Comparison of ENCODE assay signal across 1 cellular context in genomic region chr17:10013360-10014112, GRCh38.
A peak's percentile ranks its signal among the peaks of the same experiment; 100 is the strongest.
TF ChIP-seq lines count a peak whose summit lies in the region.

No MANE protein-coding gene starts in this region.

TF ChIP-seq in GM12878, 131 proteins besides CTCF, POLR2A, EP300 and RAD21 (continued from another document and continues in another):
- TF ChIP-seq ZNF592 (IDR thresholded peaks at IDR 0.05) (no peak), SREBF2 (IDR thresholded peaks at IDR 0.05; ENCODE audit: low read length) (no peak), ASH2L (IDR thresholded peaks at IDR 0.05; ENCODE audit: borderline replicate concordance, low read depth) (no peak), ZNF384 (IDR thresholded peaks at IDR 0.05; ENCODE audit: borderline replicate concordance, low read depth, low read length) (no peak), ZNF217 (IDR thresholded peaks at IDR 0.05) (no peak), ZNF687 (IDR thresholded peaks at IDR 0.05) (no peak), BMI1 (IDR thresholded peaks at IDR 0.05; ENCODE audit: borderline replicate concordance) (no peak), RBBP5 (conservative IDR thresholded peaks at IDR 0.05) (no peak), ZNF24 (IDR thresholded peaks at IDR 0.05) (no peak), NRF1 (conservative IDR thresholded peaks at IDR 0.05; ENCODE audit: low read depth, low read length) (no peak), CBX5 (IDR thresholded peaks at IDR 0.05; ENCODE audit: low read depth) (no peak), CREM (IDR thresholded peaks at IDR 0.05; ENCODE audit: low read depth) (peak; percentile 34; the same call in 1 of the 2 replicates), ATF7 (IDR thresholded peaks at IDR 0.05; ENCODE audit: low read depth) (peak; percentile 36), ZZZ3 (IDR thresholded peaks at IDR 0.05; ENCODE audit: control insufficient read depth, insufficient read length, low read depth) (no peak), RELB (IDR thresholded peaks at IDR 0.05; ENCODE audit: low read depth) (peak; percentile 54; the same call in 1 of the 2 replicates), SRF (IDR thresholded peaks at IDR 0.05; ENCODE audit: low read depth in 2 of 2, low read length in 2 of 2) (no peak), BHLHE40 (IDR thresholded peaks at IDR 0.05; ENCODE audit: borderline replicate concordance in 1 of 2, low read depth in 2 of 2, low read length in 1 of 2) (0 out of 4 replicates have a peak, but pooled peaks have one; percentile 5 to 10), RFX5 (IDR thresholded peaks at IDR 0.05; ENCODE audit: low read depth, low read length) (no peak), TARDBP (IDR thresholded peaks at IDR 0.05; ENCODE audit: borderline replicate concordance) (no peak), NBN (IDR thresholded peaks at IDR 0.05) (no peak), HDAC6 (IDR thresholded peaks at IDR 0.05; ENCODE audit: unreplicated experiment) (no peak), MYC (IDR thresholded peaks at IDR 0.05; ENCODE audit: insufficient read depth, insufficient read length, insufficient replicate concordance, low read length, severe bottlenecking) (no peak), SIN3A (IDR thresholded peaks at IDR 0.05; ENCODE audit: low read depth, low read length) (no peak), RUNX3 (IDR thresholded peaks at IDR 0.05; ENCODE audit: low read length) (peak; percentile 86), EZH2 (IDR thresholded peaks at IDR 0.05; ENCODE audit: borderline replicate concordance, control insufficient read depth, low read depth, low read length) (no peak), IKZF2 (IDR thresholded peaks at IDR 0.05) (peak; percentile 68 to 75), CEBPB (IDR thresholded peaks at IDR 0.05; ENCODE audit: borderline replicate concordance in 1 of 2, low read depth in 2 of 2, low read length in 2 of 2) (no peak), ZBED1 (IDR thresholded peaks at IDR 0.05; ENCODE audit: borderline replicate concordance) (no peak), HCFC1 (IDR thresholded peaks at IDR 0.05; ENCODE audit: low read length) (no peak)
- TF ChIP-seq, protein P1, sequence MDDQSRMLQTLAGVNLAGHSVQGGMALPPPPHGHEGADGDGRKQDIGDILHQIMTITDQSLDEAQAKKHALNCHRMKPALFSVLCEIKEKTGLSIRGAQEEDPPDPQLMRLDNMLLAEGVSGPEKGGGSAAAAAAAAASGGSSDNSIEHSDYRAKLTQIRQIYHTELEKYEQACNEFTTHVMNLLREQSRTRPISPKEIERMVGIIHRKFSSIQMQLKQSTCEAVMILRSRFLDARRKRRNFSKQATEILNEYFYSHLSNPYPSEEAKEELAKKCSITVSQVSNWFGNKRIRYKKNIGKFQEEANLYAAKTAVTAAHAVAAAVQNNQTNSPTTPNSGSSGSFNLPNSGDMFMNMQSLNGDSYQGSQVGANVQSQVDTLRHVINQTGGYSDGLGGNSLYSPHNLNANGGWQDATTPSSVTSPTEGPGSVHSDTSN (IDR thresholded peaks at IDR 0.05; ENCODE audit: insufficient replicate concordance, low read depth, low read length) = no peak
- TF ChIP-seq, protein P2, sequence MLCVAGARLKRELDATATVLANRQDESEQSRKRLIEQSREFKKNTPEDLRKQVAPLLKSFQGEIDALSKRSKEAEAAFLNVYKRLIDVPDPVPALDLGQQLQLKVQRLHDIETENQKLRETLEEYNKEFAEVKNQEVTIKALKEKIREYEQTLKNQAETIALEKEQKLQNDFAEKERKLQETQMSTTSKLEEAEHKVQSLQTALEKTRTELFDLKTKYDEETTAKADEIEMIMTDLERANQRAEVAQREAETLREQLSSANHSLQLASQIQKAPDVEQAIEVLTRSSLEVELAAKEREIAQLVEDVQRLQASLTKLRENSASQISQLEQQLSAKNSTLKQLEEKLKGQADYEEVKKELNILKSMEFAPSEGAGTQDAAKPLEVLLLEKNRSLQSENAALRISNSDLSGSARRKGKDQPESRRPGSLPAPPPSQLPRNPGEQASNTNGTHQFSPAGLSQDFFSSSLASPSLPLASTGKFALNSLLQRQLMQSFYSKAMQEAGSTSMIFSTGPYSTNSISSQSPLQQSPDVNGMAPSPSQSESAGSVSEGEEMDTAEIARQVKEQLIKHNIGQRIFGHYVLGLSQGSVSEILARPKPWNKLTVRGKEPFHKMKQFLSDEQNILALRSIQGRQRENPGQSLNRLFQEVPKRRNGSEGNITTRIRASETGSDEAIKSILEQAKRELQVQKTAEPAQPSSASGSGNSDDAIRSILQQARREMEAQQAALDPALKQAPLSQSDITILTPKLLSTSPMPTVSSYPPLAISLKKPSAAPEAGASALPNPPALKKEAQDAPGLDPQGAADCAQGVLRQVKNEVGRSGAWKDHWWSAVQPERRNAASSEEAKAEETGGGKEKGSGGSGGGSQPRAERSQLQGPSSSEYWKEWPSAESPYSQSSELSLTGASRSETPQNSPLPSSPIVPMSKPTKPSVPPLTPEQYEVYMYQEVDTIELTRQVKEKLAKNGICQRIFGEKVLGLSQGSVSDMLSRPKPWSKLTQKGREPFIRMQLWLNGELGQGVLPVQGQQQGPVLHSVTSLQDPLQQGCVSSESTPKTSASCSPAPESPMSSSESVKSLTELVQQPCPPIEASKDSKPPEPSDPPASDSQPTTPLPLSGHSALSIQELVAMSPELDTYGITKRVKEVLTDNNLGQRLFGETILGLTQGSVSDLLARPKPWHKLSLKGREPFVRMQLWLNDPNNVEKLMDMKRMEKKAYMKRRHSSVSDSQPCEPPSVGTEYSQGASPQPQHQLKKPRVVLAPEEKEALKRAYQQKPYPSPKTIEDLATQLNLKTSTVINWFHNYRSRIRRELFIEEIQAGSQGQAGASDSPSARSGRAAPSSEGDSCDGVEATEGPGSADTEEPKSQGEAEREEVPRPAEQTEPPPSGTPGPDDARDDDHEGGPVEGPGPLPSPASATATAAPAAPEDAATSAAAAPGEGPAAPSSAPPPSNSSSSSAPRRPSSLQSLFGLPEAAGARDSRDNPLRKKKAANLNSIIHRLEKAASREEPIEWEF (IDR thresholded peaks at IDR 0.05; ENCODE audit: insufficient replicate concordance, low read depth, low read length) = peak; percentile 66
- TF ChIP-seq, protein P3, sequence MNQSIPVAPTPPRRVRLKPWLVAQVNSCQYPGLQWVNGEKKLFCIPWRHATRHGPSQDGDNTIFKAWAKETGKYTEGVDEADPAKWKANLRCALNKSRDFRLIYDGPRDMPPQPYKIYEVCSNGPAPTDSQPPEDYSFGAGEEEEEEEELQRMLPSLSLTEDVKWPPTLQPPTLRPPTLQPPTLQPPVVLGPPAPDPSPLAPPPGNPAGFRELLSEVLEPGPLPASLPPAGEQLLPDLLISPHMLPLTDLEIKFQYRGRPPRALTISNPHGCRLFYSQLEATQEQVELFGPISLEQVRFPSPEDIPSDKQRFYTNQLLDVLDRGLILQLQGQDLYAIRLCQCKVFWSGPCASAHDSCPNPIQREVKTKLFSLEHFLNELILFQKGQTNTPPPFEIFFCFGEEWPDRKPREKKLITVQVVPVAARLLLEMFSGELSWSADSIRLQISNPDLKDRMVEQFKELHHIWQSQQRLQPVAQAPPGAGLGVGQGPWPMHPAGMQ (IDR thresholded peaks at IDR 0.05; ENCODE audit: borderline replicate concordance) = no peak
- TF ChIP-seq, protein P4, sequence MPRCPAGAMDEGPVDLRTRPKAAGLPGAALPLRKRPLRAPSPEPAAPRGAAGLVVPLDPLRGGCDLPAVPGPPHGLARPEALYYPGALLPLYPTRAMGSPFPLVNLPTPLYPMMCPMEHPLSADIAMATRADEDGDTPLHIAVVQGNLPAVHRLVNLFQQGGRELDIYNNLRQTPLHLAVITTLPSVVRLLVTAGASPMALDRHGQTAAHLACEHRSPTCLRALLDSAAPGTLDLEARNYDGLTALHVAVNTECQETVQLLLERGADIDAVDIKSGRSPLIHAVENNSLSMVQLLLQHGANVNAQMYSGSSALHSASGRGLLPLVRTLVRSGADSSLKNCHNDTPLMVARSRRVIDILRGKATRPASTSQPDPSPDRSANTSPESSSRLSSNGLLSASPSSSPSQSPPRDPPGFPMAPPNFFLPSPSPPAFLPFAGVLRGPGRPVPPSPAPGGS (IDR thresholded peaks at IDR 0.05; ENCODE audit: borderline replicate concordance, insufficient read depth, low read depth, low read length, poor library complexity, severe bottlenecking) = no peak
- TF ChIP-seq, protein P5, sequence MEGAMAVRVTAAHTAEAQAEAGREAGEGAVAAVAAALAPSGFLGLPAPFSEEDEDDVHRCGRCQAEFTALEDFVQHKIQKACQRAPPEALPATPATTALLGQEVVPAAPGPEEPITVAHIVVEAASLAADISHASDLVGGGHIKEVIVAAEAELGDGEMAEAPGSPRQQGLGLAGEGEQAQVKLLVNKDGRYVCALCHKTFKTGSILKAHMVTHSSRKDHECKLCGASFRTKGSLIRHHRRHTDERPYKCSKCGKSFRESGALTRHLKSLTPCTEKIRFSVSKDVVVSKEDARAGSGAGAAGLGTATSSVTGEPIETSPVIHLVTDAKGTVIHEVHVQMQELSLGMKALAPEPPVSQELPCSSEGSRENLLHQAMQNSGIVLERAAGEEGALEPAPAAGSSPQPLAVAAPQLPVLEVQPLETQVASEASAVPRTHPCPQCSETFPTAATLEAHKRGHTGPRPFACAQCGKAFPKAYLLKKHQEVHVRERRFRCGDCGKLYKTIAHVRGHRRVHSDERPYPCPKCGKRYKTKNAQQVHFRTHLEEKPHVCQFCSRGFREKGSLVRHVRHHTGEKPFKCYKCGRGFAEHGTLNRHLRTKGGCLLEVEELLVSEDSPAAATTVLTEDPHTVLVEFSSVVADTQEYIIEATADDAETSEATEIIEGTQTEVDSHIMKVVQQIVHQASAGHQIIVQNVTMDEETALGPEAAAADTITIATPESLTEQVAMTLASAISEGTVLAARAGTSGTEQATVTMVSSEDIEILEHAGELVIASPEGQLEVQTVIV (IDR thresholded peaks at IDR 0.05; ENCODE audit: borderline replicate concordance, partially characterized antibody) = no peak
